Comparison of ENCODE assay signal across 1 cellular context in genomic region chr14:25049127-25049558, GRCh38.
TF ChIP-seq lines count a peak whose summit lies in the region.

No MANE protein-coding gene starts in this region.

TF ChIP-seq in HepG2, 621 proteins besides CTCF, POLR2A, EP300 and RAD21 (continued from another document and continues in another):
- TF ChIP-seq ZNF609 (CRISPR knock-in tag; IDR thresholded peaks at IDR 0.05; ENCODE audit: borderline replicate concordance) (no peak), ZNF839 (CRISPR knock-in tag; IDR thresholded peaks at IDR 0.05; ENCODE audit: borderline replicate concordance) (no peak), TAF1 (CRISPR knock-in tag; IDR thresholded peaks at IDR 0.05) (peak; percentile 29; the same call in 1 of the 2 replicates), MIER3 (CRISPR knock-in tag; IDR thresholded peaks at IDR 0.05; ENCODE audit: borderline replicate concordance) (no peak), EZH2 (conservative IDR thresholded peaks at IDR 0.05; ENCODE audit: low read depth, low read length) (peak; percentile 77; the same call in 1 of the 2 replicates), KDM1A (CRISPR knock-in tag; IDR thresholded peaks at IDR 0.05) (no peak), IKZF1 (IDR thresholded peaks at IDR 0.05) (no peak), MBNL3 (CRISPR knock-in tag; conservative IDR thresholded peaks at IDR 0.05) (no peak), NCOA2 (CRISPR knock-in tag; IDR thresholded peaks at IDR 0.05) (no peak), DZIP1 (CRISPR knock-in tag; IDR thresholded peaks at IDR 0.05) (no peak), ZNF431 (CRISPR knock-in tag; IDR thresholded peaks at IDR 0.05; ENCODE audit: borderline replicate concordance, low read depth) (no peak), ZNF580 (CRISPR knock-in tag; IDR thresholded peaks at IDR 0.05; ENCODE audit: borderline replicate concordance, low read depth) (no peak), ZBTB21 (CRISPR knock-in tag; IDR thresholded peaks at IDR 0.05) (no peak), NFKBIZ (CRISPR knock-in tag; IDR thresholded peaks at IDR 0.05) (no peak), ZNF12 (CRISPR knock-in tag; IDR thresholded peaks at IDR 0.05) (no peak), PBX2 (CRISPR knock-in tag; IDR thresholded peaks at IDR 0.05) (no peak), JUN (CRISPR knock-in tag; IDR thresholded peaks at IDR 0.05) (no peak), XRCC5 (optimal IDR thresholded peaks at IDR 0.05; ENCODE audit: low read length) (no peak), ARID3A (IDR thresholded peaks at IDR 0.05; ENCODE audit: low read depth, low read length) (no peak), AFF4 (CRISPR knock-in tag; IDR thresholded peaks at IDR 0.05) (no peak), POLR2AphosphoS5 (IDR thresholded peaks at IDR 0.05; ENCODE audit: low read depth, low read length) (no peak), ZNF841 (CRISPR knock-in tag; IDR thresholded peaks at IDR 0.05; ENCODE audit: borderline replicate concordance) (no peak), EHMT2 (IDR thresholded peaks at IDR 0.05; ENCODE audit: borderline replicate concordance, low read depth, low read length) (no peak), PCBP1 (IDR thresholded peaks at IDR 0.05; ENCODE audit: borderline replicate concordance, low read depth, low read length) (no peak), ZNF747 (CRISPR knock-in tag; IDR thresholded peaks at IDR 0.05; ENCODE audit: borderline replicate concordance) (no peak), ZNF766 (CRISPR knock-in tag; IDR thresholded peaks at IDR 0.05; ENCODE audit: borderline replicate concordance) (no peak), ZFP82 (CRISPR knock-in tag; IDR thresholded peaks at IDR 0.05; ENCODE audit: borderline replicate concordance) (no peak), KLF11 (CRISPR knock-in tag; IDR thresholded peaks at IDR 0.05) (no peak), CBFB (CRISPR knock-in tag; IDR thresholded peaks at IDR 0.05) (no peak), REPIN1 (CRISPR knock-in tag; IDR thresholded peaks at IDR 0.05; ENCODE audit: borderline replicate concordance, low read depth) (no peak), MAZ (IDR thresholded peaks at IDR 0.05; ENCODE audit: borderline replicate concordance, low read depth, low read length) (no peak), MAZ (CRISPR knock-in tag; IDR thresholded peaks at IDR 0.05; ENCODE audit: low read depth) (no peak), PRDM10 (CRISPR knock-in tag; IDR thresholded peaks at IDR 0.05; ENCODE audit: low read depth) (no peak), AHR (CRISPR knock-in tag; IDR thresholded peaks at IDR 0.05) (no peak), ATAD3A (CRISPR knock-in tag; IDR thresholded peaks at IDR 0.05) (0 out of 2 replicates have a peak, but pooled peaks have one; percentile 24), ZNF558 (CRISPR knock-in tag; IDR thresholded peaks at IDR 0.05; ENCODE audit: borderline replicate concordance) (no peak), ZNF570 (CRISPR knock-in tag; IDR thresholded peaks at IDR 0.05; ENCODE audit: borderline replicate concordance) (no peak), MAFF (IDR thresholded peaks at IDR 0.05; ENCODE audit: low read depth, low read length) (no peak), FOXM1 (CRISPR knock-in tag; IDR thresholded peaks at IDR 0.05) (no peak), DNMT1 (CRISPR knock-in tag; IDR thresholded peaks at IDR 0.05) (peak; percentile 19; the same call in 1 of the 2 replicates), ZNF616 (CRISPR knock-in tag; IDR thresholded peaks at IDR 0.05; ENCODE audit: low read depth) (no peak), ZNF337 (CRISPR knock-in tag; IDR thresholded peaks at IDR 0.05; ENCODE audit: borderline replicate concordance, low read depth) (no peak), GPBP1L1 (CRISPR knock-in tag; IDR thresholded peaks at IDR 0.05) (no peak)
